15 cellular contexts compared by ENCODE assay signal in the genomic region with DNA sequence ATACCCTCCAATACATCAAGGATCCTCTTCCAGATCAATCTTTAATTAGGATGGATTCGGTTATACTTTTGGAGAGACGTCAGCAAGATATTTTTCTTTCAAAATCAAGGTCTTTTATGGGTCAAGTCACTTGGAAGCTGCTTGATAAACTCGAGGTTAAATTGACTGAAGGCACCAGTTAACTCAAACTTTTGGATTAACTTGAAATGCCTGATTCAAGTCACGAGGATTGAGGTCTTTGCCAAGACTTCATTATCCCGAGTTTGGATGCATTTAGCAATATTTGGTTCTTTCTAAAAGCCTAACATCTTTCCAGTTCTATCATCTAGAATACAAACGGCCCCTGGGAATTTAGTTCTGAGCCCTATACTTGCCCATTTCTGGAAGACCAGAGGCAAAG.
DNase-seq lines count a peak whose midpoint lies in the region; ATAC-seq and TF ChIP-seq lines count a peak whose summit lies in the region.
"Had no signal": no experiment of that assay in that cellular context is flagged by ENCODE, and none has a peak within 500 bp of the region (broad histone marks: within the 10 kb centered on the region; RNA-seq: fewer than 3 reads in every experiment).

No MANE protein-coding gene starts in this region.

- no peaks in the 10 kb centered on the region for H3K9me3 ChIP-seq in esophagus muscularis mucosa
- H3K9me3 ChIP-seq in muscle layer of colon (ENCODE audit: low read length), result no peaks in the 10 kb centered on the region
- no peaks in the 10 kb centered on the region for H3K9me3 ChIP-seq in thoracic aorta

- peaks cover 5% of the 10 kb centered on the region for H3K27me3 Mint-ChIP-seq in GM23338 (ENCODE audit: insufficient read depth, low read depth, poor library complexity)
- H3K27me3 Mint-ChIP-seq in activated T-cell treated with anti-CD3 and anti-CD28 coated beads, Interleukin-2, amount 50 U/mL, for 72 hours (ENCODE audit: low read depth), result peaks cover 11% of the 10 kb centered on the region
- H3K27me3 Mint-ChIP-seq: B cell had no signal

- no peak overlapping the region for H3K9ac ChIP-seq in muscle layer of colon (ENCODE audit: low read length)

- H3K27me3 ChIP-seq in GM23338 (ENCODE audit: insufficient read depth) (no peaks in the 10 kb centered on the region), esophagus muscularis mucosa (no peaks in the 10 kb centered on the region), muscle layer of colon (ENCODE audit: control insufficient read depth in 1 of 2, insufficient read depth in 2 of 2, low read length in 2 of 2) (no peaks in the 10 kb centered on the region), thoracic aorta (replicated peaks; ENCODE audit: insufficient read depth) (no peaks in the 10 kb centered on the region)

- WGBS in esophagus muscularis mucosa, result 35% methylated on average over 6 of the region's 6 CpGs

- no peaks in the 10 kb centered on the region for H3K4me1 ChIP-seq in GM23338 (ENCODE audit: insufficient read depth)
- peaks cover 0 to 100% (median 96%) of the 10 kb centered on the region in 4 donors for H3K4me1 ChIP-seq in esophagus muscularis mucosa
- peaks cover 55% of the 10 kb centered on the region for H3K4me1 ChIP-seq in muscle layer of colon (ENCODE audit: insufficient read depth, low read length)
- H3K4me1 ChIP-seq in thoracic aorta (ENCODE audit: control insufficient read depth in 1 of 2, low read depth in 2 of 2), result peaks cover 29 to 97% of the 10 kb centered on the region in 2 donors

- no peak overlapping the region for H3K4me3 Mint-ChIP-seq in GM23338
- no peak overlapping the region for H3K4me3 Mint-ChIP-seq in activated T-cell treated with anti-CD3 and anti-CD28 coated beads, Interleukin-2, amount 50 U/mL, for 72 hours
- H3K4me3 Mint-ChIP-seq: B cell, HFFc6 had no signal

- no peaks in the 10 kb centered on the region for H3K36me3 Mint-ChIP-seq in GM23338 (ENCODE audit: low read depth)
- H3K36me3 Mint-ChIP-seq in activated T-cell treated with anti-CD3 and anti-CD28 coated beads, Interleukin-2, amount 50 U/mL, for 72 hours (ENCODE audit: insufficient read depth in 2 of 2), result no peaks in the 10 kb centered on the region

- TF ChIP-seq CTCF in GM23338 (conservative IDR thresholded peaks at IDR 0.05; ENCODE audit: low read depth in 2 of 2) (no peak), esophagus muscularis mucosa (IDR thresholded peaks at IDR 0.05) (no peak), thoracic aorta (IDR thresholded peaks at IDR 0.05) (no peak)

- H3K27ac Mint-ChIP-seq in GM23338, result no peak overlapping the region
- no peak overlapping the region for H3K27ac Mint-ChIP-seq in activated T-cell treated with anti-CD3 and anti-CD28 coated beads, Interleukin-2, amount 50 U/mL, for 72 hours
- H3K27ac Mint-ChIP-seq: B cell, HFFc6 had no signal

- H3K79me2 ChIP-seq in GM23338 (replicated peaks; ENCODE audit: insufficient read depth), result no peaks in the 10 kb centered on the region

- H4K20me1 ChIP-seq in GM23338 (replicated peaks; ENCODE audit: insufficient read depth), result no peaks in the 10 kb centered on the region

- TF ChIP-seq POLR2A in esophagus muscularis mucosa (IDR thresholded peaks at IDR 0.05; ENCODE audit: low read depth), result no peak

- intact Hi-C loops in esophagus muscularis mucosa (cut with DNase I), result no loop called here

- H3K4me2 ChIP-seq in GM23338, result no peak overlapping the region

- TF ChIP-seq EP300 in esophagus muscularis mucosa (IDR thresholded peaks at IDR 0.05), result no peak

- ATAC-seq in GM23338, result no peak
- ATAC-seq in thoracic aorta (ENCODE audit: insufficient number of reproducible peaks, low FRiP score, low read depth), result no peak
- no peak for ATAC-seq in GM18909 (IDR thresholded peaks at IDR 0.05; ENCODE audit: poor library complexity, unreplicated experiment)
- no peak for ATAC-seq in activated T-cell treated with anti-CD3 and anti-CD28 coated beads, Interleukin-2, amount 50 U/mL, for 72 hours (replicated peaks in 1 of 2)
- ATAC-seq: K562 had no signal

- H3K36me3 ChIP-seq in GM23338 (ENCODE audit: insufficient read depth) (no peaks in the 10 kb centered on the region), esophagus muscularis mucosa (peaks cover 0 to 95% (median 69%) of the 10 kb centered on the region in 4 donors), muscle layer of colon (ENCODE audit: insufficient read depth, low read length) (peaks cover 90% of the 10 kb centered on the region), thoracic aorta (peaks cover 64% of the 10 kb centered on the region)

- H3K4me3 ChIP-seq in GM23338 (no peak overlapping the region), esophagus muscularis mucosa (no peak overlapping the region), muscle layer of colon (ENCODE audit: low read depth in 1 of 2, low read length in 2 of 2) (no peak overlapping the region), thoracic aorta (no peak overlapping the region)
- H3K4me3 ChIP-seq: K562 had no signal

- no peaks in the 10 kb centered on the region for H3K9me2 ChIP-seq in GM23338 (ENCODE audit: insufficient read depth)

- peaks cover 8% of the 10 kb centered on the region for H3K4me1 Mint-ChIP-seq in GM23338
- no peaks in the 10 kb centered on the region for H3K4me1 Mint-ChIP-seq in activated T-cell treated with anti-CD3 and anti-CD28 coated beads, Interleukin-2, amount 50 U/mL, for 72 hours (ENCODE audit: low read depth)
- H3K4me1 Mint-ChIP-seq: B cell had no signal

- no peaks in the 10 kb centered on the region for H3F3A ChIP-seq in GM23338 (replicated peaks; ENCODE audit: low read depth)

- peak overlapping the region; percentile 69 for H2AFZ ChIP-seq in GM23338

- DNase-seq in GM23338 (ENCODE audit: low spot score), result no peak
- DNase-seq in esophagus muscularis mucosa (ENCODE audit: extremely low spot score), result no peak
- no peak for DNase-seq in thoracic aorta (ENCODE audit: low spot score)
- no peak for DNase-seq in activated T-cell treated with anti-CD3 and anti-CD28 coated beads, Interleukin-2, amount 50 U/mL, for 72 hours
- no peak for DNase-seq in NCI-H226
- DNase-seq: H7, HFFc6, NCI-H1105 treated with DMSO at 0.1 percent for 48 hours, NCI-H1694 treated with DMSO at 0.1 percent for 48 hours, NCI-H510A, NCI-H748 treated with DMSO at 0.1 percent for 48 hours had no signal

- no peak overlapping the region for H3K27ac ChIP-seq in GM23338 (ENCODE audit: low read depth)
- H3K27ac ChIP-seq in esophagus muscularis mucosa (replicated peaks in 1 of 4), result peak overlapping the region; percentile 71 to 77 (median 76)
- peak overlapping the region; percentile 38 for H3K27ac ChIP-seq in muscle layer of colon (ENCODE audit: low read depth, low read length)
- H3K27ac ChIP-seq in thoracic aorta, result peak overlapping the region; percentile 69

- no peaks in the 10 kb centered on the region for H3K9me3 Mint-ChIP-seq in GM23338
- no peaks in the 10 kb centered on the region for H3K9me3 Mint-ChIP-seq in activated T-cell treated with anti-CD3 and anti-CD28 coated beads, Interleukin-2, amount 50 U/mL, for 72 hours
- H3K9me3 Mint-ChIP-seq: HFFc6 had no signal

TF ChIP-seq in GM23338, 12 proteins besides CTCF, POLR2A, EP300 and RAD21 (continues in another document):
- no peak for TF ChIP-seq ZNF331 (CRISPR knock-in tag; IDR thresholded peaks at IDR 0.05; ENCODE audit: low read depth)
- TF ChIP-seq POLR2AphosphoS5 (IDR thresholded peaks at IDR 0.05; ENCODE audit: low read depth), result no peak
